24 cellular contexts compared by ENCODE assay signal in genomic region chr18:74060511-74061028, GRCh38.
DNase-seq lines count a peak whose midpoint lies in the region; ATAC-seq, FAIRE-seq and TF ChIP-seq lines count a peak whose summit lies in the region.
"Had no signal": no experiment of that assay in that cellular context is flagged by ENCODE, and none has a peak within 500 bp of the region (broad histone marks: within the 10 kb centered on the region; RNA-seq: fewer than 3 reads in every experiment).

No MANE protein-coding gene starts in this region.

- H3K4me3 Mint-ChIP-seq in GM23338: no peak overlapping the region
- H3K4me3 Mint-ChIP-seq in naive B cell: peak overlapping the region in 3 of 8 donors; percentile 9 to 26 (median 19)
- H3K4me3 Mint-ChIP-seq: CD8-positive, alpha-beta T cell; H9; HFFc6; T-helper 17 cell had no signal

- no peak for DNase-seq in D721Med (ENCODE audit: insufficient read length, low spot score)
- DNase-seq in GM23338 (ENCODE audit: low spot score): peak; percentile 9
- peak; percentile 65 for DNase-seq in OCI-LY7 (ENCODE audit: low spot score)
- DNase-seq in naive B cell: peak; percentile 43
- no peak for DNase-seq in urothelium cell line (ENCODE audit: low spot score)
- DNase-seq in NCI-H510A treated with DMSO at 0.1 percent for 48 hours (lab: John Stamatoyannopoulos, UW): no peak
- DNase-seq: CD8-positive, alpha-beta T cell; EL; GF-D8; H9; HFFc6; MG63; NCI-H1048; NCI-H1417 treated with DMSO at 0.1 percent for 48 hours; NCI-H187 treated with DMSO at 0.1 percent for 48 hours; NCI-H2107; NCI-H345; NCI-H524 treated with DMSO at 0.1 percent for 48 hours; NK-92 treated with Interleukin-12 subunit alpha and Interleukin-12 subunit beta, amount 100 ng/mL, for 24 hours; OCI-M1; Right ventricle myocardium superior; T-helper 17 cell had no signal

- H3K9me3 Mint-ChIP-seq in GM23338: peaks cover 13% of the 10 kb centered on the region
- peaks cover 0 to 17% (median 12%) of the 10 kb centered on the region in 7 donors for H3K9me3 Mint-ChIP-seq in naive B cell
- H3K9me3 Mint-ChIP-seq: CD8-positive, alpha-beta T cell had no signal

- H3K27me3 Mint-ChIP-seq in GM23338 (ENCODE audit: insufficient read depth, low read depth, poor library complexity) (peaks cover 4% of the 10 kb centered on the region), naive B cell (no peaks in the 10 kb centered on the region)

- no peaks in the 10 kb centered on the region for H4K20me1 ChIP-seq in GM23338 (replicated peaks; ENCODE audit: insufficient read depth)
- H4K20me1 ChIP-seq in OCI-LY7 (ENCODE audit: insufficient read depth, low read length): no peaks in the 10 kb centered on the region
- H4K20me1 ChIP-seq: BLaER1 treated with 17β-estradiol and CSF1 and Interleukin-3, amounts not matched to agents 10 nM and 100 nM had no signal

- H3K27ac Mint-ChIP-seq in GM23338 (no peak overlapping the region), naive B cell (peak overlapping the region; percentile 7 to 98 (median 86))
- H3K27ac Mint-ChIP-seq: CD8-positive, alpha-beta T cell; H9; HFFc6; T-helper 17 cell had no signal

- no peaks in the 10 kb centered on the region for H3K79me2 ChIP-seq in GM23338 (replicated peaks; ENCODE audit: insufficient read depth)
- no peaks in the 10 kb centered on the region for H3K79me2 ChIP-seq in OCI-LY7 (ENCODE audit: insufficient read depth, low read depth, low read length)

- H2AFZ ChIP-seq in GM23338: no peak overlapping the region
- no peak overlapping the region for H2AFZ ChIP-seq in OCI-LY7 (ENCODE audit: low read length)

- no peaks in the 10 kb centered on the region for H3K9me3 ChIP-seq in OCI-LY7 (ENCODE audit: low read length)
- H3K9me3 ChIP-seq: MG63 had no signal

- intact Hi-C loops in OCI-LY7 (cut with micrococcal nuclease; ENCODE audit: unreplicated experiment): loop anchor here (5.0 kb wide), 1 partner anchor 437 kb away; the partner anchor contains the start of gene CNDP2

- TF ChIP-seq CTCF in D721Med (IDR thresholded peaks at IDR 0.05; ENCODE audit: insufficient read depth, missing control alignments): no peak
- TF ChIP-seq CTCF in GM23338 (conservative IDR thresholded peaks at IDR 0.05; ENCODE audit: low read depth in 2 of 2): no peak
- no peak for TF ChIP-seq CTCF in OCI-LY7 (conservative IDR thresholded peaks at IDR 0.05; ENCODE audit: low read length)

- H3K4me3 ChIP-seq in GM23338: no peak overlapping the region
- H3K4me3 ChIP-seq in OCI-LY7 (ENCODE audit: low read depth, low read length, poor library complexity, severe bottlenecking): no peak overlapping the region
- H3K4me3 ChIP-seq: BLaER1 treated with 17β-estradiol and CSF1 and Interleukin-3, amounts not matched to agents 10 nM and 100 nM; MG63 had no signal

- POLR2A ChIA-PET in OCI-LY7 (lab: Charles Lee): interaction anchor here (1.7 to 2.0 kb wide), 2 partner anchors 19 to 22 kb away, joined by 6 read pairs; no protein-coding TSS in a partner anchor

- no TSS peak for BruUV-seq in OCI-LY7 (replicated peaks; lab: Mats Ljungman, UMichigan)

- H3K27me3 ChIP-seq in GM23338 (ENCODE audit: insufficient read depth): no peaks in the 10 kb centered on the region
- H3K27me3 ChIP-seq: BLaER1 treated with 17β-estradiol and CSF1 and Interleukin-3, amounts not matched to agents 10 nM and 100 nM; MG63 had no signal

- no peaks in the 10 kb centered on the region for H3K4me1 ChIP-seq in GM23338 (ENCODE audit: insufficient read depth)
- peaks cover 45% of the 10 kb centered on the region for H3K4me1 ChIP-seq in OCI-LY7 (ENCODE audit: insufficient read depth, low read length, poor library complexity, severe bottlenecking)

- H3K4me2 ChIP-seq in GM23338 (no peak overlapping the region), OCI-LY7 (ENCODE audit: low read length) (peak overlapping the region; percentile 25; the same call in 1 of the 2 replicates)
- H3K4me2 ChIP-seq: BLaER1 treated with 17β-estradiol and CSF1 and Interleukin-3, amounts not matched to agents 10 nM and 100 nM had no signal

- no peaks in the 10 kb centered on the region for H3F3A ChIP-seq in GM23338 (replicated peaks; ENCODE audit: low read depth)

- ATAC-seq in GM23338: peak; percentile 29; the same call in 2 of the 3 replicates
- peak; percentile 41 to 46 for ATAC-seq in naive B cell (ENCODE audit: low read depth in 2 of 2)
- no peak for ATAC-seq in GM18870 (IDR thresholded peaks at IDR 0.05; ENCODE audit: unreplicated experiment)
- ATAC-seq: CD8-positive, alpha-beta T cell; T-helper 17 cell had no signal

- H3K27ac ChIP-seq in GM23338 (ENCODE audit: low read depth) (no peak overlapping the region), OCI-LY7 (ENCODE audit: low read depth, low read length, poor library complexity, severe bottlenecking) (peak overlapping the region; percentile 44)
- H3K27ac ChIP-seq: BLaER1 treated with 17β-estradiol and CSF1 and Interleukin-3, amounts not matched to agents 10 nM and 100 nM had no signal

- H3K36me3 Mint-ChIP-seq in GM23338 (ENCODE audit: low read depth): peaks cover 6% of the 10 kb centered on the region; the same call in 1 of the 3 replicates
- H3K36me3 Mint-ChIP-seq in naive B cell: no peaks in the 10 kb centered on the region
- H3K36me3 Mint-ChIP-seq: CD8-positive, alpha-beta T cell had no signal

- H3K36me3 ChIP-seq in GM23338 (ENCODE audit: insufficient read depth) (no peaks in the 10 kb centered on the region), OCI-LY7 (ENCODE audit: insufficient read depth, low read length) (no peaks in the 10 kb centered on the region)
- H3K36me3 ChIP-seq: BLaER1 treated with 17β-estradiol and CSF1 and Interleukin-3, amounts not matched to agents 10 nM and 100 nM; MG63 had no signal

- H3K9me2 ChIP-seq in GM23338 (ENCODE audit: insufficient read depth) (no peaks in the 10 kb centered on the region), OCI-LY7 (ENCODE audit: insufficient read depth, low read length) (no peaks in the 10 kb centered on the region)

- peak; percentile 58 for FAIRE-seq in D721Med (lab: Jason Lieb, UNC)
- no peak for FAIRE-seq in urothelium cell line (lab: Jason Lieb, UNC)

- CTCF ChIA-PET in OCI-LY7 (lab: Charles Lee; ENCODE audit: unreplicated experiment): no interaction called here

- H3K4me1 Mint-ChIP-seq in GM23338 (peaks cover 8% of the 10 kb centered on the region; the same call in 2 of the 3 replicates), naive B cell (peaks cover 33 to 38% (median 37%) of the 10 kb centered on the region in 3 donors)

TF ChIP-seq in GM23338, 12 proteins besides CTCF, POLR2A, EP300 and RAD21:
- TF ChIP-seq CREB1 (CRISPR knock-in tag; IDR thresholded peaks at IDR 0.05; ENCODE audit: low read depth) (no peak), ZNF331 (CRISPR knock-in tag; IDR thresholded peaks at IDR 0.05; ENCODE audit: low read depth) (no peak), JUNB (IDR thresholded peaks at IDR 0.05; ENCODE audit: unreplicated experiment) (no peak), EZH2phosphoT487 (IDR thresholded peaks at IDR 0.05; ENCODE audit: unreplicated experiment) (no peak)

Comparison
In these comparisons a context has a peak if more than half of its experiments do, and no peak if none do; other contexts are left out.
1. DNase-seq: peak in GM23338 (single experiment), OCI-LY7 (single experiment) and naive B cell (single experiment); none in D721Med (single experiment), urothelium cell line (single experiment) and NCI-H510A treated with DMSO at 0.1 percent for 48 hours (single experiment).